ENCODE assay signal across 1 cellular context in the genomic region with DNA sequence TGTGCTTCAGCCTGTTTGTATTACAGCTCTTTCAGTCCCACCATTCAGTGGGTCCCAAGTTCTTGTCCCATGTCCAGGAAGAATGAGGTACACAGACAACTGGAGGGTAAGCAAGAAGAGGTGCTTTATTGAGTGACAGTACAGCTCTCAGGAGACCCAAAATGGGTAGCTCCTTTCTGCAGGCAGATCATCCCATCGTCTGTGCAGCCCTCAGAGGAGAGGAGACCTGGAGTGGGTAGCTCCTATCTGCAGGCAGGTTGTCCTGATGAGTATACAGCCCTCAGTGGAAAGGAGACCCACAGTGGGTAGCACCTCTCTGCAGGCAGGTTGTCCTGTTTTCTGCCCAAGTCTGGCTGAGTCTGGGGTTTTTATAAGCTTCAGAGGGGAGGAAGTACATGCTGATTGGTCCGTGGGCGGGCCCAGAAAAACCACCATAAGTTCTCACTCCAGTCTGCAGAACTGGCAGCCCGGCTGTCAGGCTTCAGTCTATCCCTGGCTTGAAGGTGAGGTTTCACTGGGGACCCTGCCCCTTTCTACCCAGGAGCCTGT.
A peak's percentile ranks its signal among the peaks of the same experiment; 100 is the strongest.
TF ChIP-seq lines count a peak whose summit lies in the region.

No MANE protein-coding gene starts in this region.

TF ChIP-seq in GM12878, 131 proteins besides CTCF, POLR2A, EP300 and RAD21:
- TF ChIP-seq CBX5 (IDR thresholded peaks at IDR 0.05; ENCODE audit: low read depth) (peak; percentile 70; the same call in 1 of the 2 replicates), TBL1XR1 (IDR thresholded peaks at IDR 0.05; ENCODE audit: low read depth, low read length) (no peak), SUPT20H (IDR thresholded peaks at IDR 0.05; ENCODE audit: borderline replicate concordance, control insufficient read depth, low read depth, low read length) (no peak), JUNB (IDR thresholded peaks at IDR 0.05) (no peak), PML (IDR thresholded peaks at IDR 0.05; ENCODE audit: low read length) (no peak)
- TF ChIP-seq, protein P1, sequence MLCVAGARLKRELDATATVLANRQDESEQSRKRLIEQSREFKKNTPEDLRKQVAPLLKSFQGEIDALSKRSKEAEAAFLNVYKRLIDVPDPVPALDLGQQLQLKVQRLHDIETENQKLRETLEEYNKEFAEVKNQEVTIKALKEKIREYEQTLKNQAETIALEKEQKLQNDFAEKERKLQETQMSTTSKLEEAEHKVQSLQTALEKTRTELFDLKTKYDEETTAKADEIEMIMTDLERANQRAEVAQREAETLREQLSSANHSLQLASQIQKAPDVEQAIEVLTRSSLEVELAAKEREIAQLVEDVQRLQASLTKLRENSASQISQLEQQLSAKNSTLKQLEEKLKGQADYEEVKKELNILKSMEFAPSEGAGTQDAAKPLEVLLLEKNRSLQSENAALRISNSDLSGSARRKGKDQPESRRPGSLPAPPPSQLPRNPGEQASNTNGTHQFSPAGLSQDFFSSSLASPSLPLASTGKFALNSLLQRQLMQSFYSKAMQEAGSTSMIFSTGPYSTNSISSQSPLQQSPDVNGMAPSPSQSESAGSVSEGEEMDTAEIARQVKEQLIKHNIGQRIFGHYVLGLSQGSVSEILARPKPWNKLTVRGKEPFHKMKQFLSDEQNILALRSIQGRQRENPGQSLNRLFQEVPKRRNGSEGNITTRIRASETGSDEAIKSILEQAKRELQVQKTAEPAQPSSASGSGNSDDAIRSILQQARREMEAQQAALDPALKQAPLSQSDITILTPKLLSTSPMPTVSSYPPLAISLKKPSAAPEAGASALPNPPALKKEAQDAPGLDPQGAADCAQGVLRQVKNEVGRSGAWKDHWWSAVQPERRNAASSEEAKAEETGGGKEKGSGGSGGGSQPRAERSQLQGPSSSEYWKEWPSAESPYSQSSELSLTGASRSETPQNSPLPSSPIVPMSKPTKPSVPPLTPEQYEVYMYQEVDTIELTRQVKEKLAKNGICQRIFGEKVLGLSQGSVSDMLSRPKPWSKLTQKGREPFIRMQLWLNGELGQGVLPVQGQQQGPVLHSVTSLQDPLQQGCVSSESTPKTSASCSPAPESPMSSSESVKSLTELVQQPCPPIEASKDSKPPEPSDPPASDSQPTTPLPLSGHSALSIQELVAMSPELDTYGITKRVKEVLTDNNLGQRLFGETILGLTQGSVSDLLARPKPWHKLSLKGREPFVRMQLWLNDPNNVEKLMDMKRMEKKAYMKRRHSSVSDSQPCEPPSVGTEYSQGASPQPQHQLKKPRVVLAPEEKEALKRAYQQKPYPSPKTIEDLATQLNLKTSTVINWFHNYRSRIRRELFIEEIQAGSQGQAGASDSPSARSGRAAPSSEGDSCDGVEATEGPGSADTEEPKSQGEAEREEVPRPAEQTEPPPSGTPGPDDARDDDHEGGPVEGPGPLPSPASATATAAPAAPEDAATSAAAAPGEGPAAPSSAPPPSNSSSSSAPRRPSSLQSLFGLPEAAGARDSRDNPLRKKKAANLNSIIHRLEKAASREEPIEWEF (IDR thresholded peaks at IDR 0.05; ENCODE audit: insufficient replicate concordance, low read depth, low read length) = no peak
- TF ChIP-seq, protein P2, sequence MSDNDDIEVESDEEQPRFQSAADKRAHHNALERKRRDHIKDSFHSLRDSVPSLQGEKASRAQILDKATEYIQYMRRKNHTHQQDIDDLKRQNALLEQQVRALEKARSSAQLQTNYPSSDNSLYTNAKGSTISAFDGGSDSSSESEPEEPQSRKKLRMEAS (IDR thresholded peaks at IDR 0.05; ENCODE audit: low read depth, low read length) = no peak
- TF ChIP-seq, protein P3, sequence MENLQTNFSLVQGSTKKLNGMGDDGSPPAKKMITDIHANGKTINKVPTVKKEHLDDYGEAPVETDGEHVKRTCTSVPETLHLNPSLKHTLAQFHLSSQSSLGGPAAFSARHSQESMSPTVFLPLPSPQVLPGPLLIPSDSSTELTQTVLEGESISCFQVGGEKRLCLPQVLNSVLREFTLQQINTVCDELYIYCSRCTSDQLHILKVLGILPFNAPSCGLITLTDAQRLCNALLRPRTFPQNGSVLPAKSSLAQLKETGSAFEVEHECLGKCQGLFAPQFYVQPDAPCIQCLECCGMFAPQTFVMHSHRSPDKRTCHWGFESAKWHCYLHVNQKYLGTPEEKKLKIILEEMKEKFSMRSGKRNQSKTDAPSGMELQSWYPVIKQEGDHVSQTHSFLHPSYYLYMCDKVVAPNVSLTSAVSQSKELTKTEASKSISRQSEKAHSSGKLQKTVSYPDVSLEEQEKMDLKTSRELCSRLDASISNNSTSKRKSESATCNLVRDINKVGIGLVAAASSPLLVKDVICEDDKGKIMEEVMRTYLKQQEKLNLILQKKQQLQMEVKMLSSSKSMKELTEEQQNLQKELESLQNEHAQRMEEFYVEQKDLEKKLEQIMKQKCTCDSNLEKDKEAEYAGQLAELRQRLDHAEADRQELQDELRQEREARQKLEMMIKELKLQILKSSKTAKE (IDR thresholded peaks at IDR 0.05; ENCODE audit: low read depth, poor library complexity, severe bottlenecking) = no peak
TF ChIP-seq in GM12878: peak in this region for 1.
